ENCODE assay signal across 1 cellular context in the genomic region with DNA sequence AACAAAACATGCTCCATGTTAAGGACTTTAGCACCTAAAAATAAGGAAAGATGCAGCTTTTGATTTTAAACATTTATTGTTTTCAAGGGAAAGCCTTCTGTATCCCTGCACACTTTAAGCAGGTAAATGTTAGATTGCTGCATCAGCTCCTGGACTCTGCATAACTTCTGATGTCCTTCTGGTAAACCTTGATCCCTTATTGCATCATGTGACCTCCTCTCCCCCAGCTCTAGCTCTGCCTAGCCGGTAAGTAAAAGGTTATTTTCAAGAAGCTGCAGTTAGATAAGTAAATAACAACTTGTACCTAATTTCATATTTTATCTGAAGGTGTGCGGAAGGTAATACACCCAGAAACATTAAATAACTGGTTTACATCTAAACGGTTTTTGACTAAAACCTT.
TF ChIP-seq lines count a peak whose summit lies in the region.

No MANE protein-coding gene starts in this region.

TF ChIP-seq in GM23338, 12 proteins besides CTCF, POLR2A, EP300 and RAD21 (continued from another document):
- TF ChIP-seq, protein P1, sequence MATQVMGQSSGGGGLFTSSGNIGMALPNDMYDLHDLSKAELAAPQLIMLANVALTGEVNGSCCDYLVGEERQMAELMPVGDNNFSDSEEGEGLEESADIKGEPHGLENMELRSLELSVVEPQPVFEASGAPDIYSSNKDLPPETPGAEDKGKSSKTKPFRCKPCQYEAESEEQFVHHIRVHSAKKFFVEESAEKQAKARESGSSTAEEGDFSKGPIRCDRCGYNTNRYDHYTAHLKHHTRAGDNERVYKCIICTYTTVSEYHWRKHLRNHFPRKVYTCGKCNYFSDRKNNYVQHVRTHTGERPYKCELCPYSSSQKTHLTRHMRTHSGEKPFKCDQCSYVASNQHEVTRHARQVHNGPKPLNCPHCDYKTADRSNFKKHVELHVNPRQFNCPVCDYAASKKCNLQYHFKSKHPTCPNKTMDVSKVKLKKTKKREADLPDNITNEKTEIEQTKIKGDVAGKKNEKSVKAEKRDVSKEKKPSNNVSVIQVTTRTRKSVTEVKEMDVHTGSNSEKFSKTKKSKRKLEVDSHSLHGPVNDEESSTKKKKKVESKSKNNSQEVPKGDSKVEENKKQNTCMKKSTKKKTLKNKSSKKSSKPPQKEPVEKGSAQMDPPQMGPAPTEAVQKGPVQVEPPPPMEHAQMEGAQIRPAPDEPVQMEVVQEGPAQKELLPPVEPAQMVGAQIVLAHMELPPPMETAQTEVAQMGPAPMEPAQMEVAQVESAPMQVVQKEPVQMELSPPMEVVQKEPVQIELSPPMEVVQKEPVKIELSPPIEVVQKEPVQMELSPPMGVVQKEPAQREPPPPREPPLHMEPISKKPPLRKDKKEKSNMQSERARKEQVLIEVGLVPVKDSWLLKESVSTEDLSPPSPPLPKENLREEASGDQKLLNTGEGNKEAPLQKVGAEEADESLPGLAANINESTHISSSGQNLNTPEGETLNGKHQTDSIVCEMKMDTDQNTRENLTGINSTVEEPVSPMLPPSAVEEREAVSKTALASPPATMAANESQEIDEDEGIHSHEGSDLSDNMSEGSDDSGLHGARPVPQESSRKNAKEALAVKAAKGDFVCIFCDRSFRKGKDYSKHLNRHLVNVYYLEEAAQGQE (IDR thresholded peaks at IDR 0.05; ENCODE audit: unreplicated experiment), result no peak
- TF ChIP-seq, protein P2, sequence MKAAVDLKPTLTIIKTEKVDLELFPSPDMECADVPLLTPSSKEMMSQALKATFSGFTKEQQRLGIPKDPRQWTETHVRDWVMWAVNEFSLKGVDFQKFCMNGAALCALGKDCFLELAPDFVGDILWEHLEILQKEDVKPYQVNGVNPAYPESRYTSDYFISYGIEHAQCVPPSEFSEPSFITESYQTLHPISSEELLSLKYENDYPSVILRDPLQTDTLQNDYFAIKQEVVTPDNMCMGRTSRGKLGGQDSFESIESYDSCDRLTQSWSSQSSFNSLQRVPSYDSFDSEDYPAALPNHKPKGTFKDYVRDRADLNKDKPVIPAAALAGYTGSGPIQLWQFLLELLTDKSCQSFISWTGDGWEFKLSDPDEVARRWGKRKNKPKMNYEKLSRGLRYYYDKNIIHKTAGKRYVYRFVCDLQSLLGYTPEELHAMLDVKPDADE (IDR thresholded peaks at IDR 0.05), result no peak
- TF ChIP-seq ZNF114 (CRISPR knock-in tag; IDR thresholded peaks at IDR 0.05), result no peak
- TF ChIP-seq, protein P3, sequence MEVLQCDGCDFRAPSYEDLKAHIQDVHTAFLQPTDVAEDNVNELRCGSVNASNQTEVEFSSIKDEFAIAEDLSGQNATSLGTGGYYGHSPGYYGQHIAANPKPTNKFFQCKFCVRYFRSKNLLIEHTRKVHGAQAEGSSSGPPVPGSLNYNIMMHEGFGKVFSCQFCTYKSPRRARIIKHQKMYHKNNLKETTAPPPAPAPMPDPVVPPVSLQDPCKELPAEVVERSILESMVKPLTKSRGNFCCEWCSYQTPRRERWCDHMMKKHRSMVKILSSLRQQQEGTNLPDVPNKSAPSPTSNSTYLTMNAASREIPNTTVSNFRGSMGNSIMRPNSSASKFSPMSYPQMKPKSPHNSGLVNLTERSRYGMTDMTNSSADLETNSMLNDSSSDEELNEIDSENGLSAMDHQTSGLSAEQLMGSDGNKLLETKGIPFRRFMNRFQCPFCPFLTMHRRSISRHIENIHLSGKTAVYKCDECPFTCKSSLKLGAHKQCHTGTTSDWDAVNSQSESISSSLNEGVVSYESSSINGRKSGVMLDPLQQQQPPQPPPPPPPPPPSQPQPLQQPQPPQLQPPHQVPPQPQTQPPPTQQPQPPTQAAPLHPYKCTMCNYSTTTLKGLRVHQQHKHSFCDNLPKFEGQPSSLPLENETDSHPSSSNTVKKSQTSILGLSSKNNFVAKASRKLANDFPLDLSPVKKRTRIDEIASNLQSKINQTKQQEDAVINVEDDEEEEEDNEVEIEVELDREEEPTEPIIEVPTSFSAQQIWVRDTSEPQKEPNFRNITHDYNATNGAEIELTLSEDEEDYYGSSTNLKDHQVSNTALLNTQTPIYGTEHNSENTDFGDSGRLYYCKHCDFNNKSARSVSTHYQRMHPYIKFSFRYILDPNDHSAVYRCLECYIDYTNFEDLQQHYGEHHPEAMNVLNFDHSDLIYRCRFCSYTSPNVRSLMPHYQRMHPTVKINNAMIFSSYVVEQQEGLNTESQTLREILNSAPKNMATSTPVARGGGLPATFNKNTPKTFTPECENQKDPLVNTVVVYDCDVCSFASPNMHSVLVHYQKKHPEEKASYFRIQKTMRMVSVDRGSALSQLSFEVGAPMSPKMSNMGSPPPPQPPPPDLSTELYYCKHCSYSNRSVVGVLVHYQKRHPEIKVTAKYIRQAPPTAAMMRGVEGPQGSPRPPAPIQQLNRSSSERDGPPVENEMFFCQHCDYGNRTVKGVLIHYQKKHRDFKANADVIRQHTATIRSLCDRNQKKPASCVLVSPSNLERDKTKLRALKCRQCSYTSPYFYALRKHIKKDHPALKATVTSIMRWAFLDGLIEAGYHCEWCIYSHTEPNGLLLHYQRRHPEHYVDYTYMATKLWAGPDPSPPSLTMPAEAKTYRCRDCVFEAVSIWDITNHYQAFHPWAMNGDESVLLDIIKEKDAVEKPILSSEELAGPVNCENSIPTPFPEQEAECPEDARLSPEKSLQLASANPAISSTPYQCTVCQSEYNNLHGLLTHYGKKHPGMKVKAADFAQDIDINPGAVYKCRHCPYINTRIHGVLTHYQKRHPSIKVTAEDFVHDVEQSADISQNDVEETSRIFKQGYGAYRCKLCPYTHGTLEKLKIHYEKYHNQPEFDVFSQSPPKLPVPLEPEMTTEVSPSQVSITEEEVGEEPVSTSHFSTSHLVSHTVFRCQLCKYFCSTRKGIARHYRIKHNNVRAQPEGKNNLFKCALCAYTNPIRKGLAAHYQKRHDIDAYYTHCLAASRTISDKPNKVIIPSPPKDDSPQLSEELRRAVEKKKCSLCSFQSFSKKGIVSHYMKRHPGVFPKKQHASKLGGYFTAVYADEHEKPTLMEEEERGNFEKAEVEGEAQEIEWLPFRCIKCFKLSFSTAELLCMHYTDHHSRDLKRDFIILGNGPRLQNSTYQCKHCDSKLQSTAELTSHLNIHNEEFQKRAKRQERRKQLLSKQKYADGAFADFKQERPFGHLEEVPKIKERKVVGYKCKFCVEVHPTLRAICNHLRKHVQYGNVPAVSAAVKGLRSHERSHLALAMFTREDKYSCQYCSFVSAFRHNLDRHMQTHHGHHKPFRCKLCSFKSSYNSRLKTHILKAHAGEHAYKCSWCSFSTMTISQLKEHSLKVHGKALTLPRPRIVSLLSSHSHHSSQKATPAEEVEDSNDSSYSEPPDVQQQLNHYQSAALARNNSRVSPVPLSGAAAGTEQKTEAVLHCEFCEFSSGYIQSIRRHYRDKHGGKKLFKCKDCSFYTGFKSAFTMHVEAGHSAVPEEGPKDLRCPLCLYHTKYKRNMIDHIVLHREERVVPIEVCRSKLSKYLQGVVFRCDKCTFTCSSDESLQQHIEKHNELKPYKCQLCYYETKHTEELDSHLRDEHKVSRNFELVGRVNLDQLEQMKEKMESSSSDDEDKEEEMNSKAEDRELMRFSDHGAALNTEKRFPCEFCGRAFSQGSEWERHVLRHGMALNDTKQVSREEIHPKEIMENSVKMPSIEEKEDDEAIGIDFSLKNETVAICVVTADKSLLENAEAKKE (CRISPR knock-in tag; IDR thresholded peaks at IDR 0.05), result no peak
- no peak for TF ChIP-seq NANOG (IDR thresholded peaks at IDR 0.05; ENCODE audit: borderline replicate concordance)
- no peak for TF ChIP-seq JUNB (IDR thresholded peaks at IDR 0.05; ENCODE audit: unreplicated experiment)
TF ChIP-seq in GM23338: peak in this region for 0.
